In the genomic region with DNA sequence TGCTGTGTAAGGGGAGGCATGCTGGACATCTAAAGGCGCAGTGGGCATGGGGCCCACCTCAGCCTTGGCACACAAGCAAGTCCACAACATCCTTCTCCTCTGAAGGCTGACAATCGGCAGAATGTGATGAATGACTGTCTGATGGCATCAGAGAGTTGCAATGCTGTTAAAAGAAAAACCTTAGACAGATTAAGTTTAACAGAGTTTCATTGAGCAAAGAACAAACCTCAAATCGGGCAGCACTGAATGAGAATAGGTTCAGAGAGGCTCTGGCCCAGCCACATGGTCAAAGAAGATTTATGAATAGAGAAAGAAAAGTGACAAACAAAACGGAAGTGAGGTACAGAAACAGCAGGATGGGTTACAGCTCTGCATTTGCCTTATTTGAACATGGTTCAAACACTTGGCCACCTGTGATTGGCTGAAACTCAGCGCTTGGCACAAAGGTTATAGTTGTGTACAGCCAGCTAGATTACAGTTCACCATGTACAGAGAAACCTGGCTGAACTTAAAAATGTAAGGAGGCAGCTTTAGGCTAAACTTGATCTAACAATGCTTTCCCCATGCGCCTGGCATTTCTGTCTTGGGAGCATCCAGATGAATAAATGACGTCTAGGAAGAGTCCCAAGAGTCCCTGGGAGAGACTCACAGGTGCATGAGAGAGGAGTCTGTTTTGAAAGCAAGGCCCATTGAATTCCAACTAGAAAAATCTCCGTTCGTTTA, we compare ENCODE assay signal across 19 cellular contexts.
DNase-seq lines count a peak whose midpoint lies in the region; ATAC-seq, FAIRE-seq and TF ChIP-seq lines count a peak whose summit lies in the region.
"Had no signal": no experiment of that assay in that cellular context is flagged by ENCODE, and none has a peak within 500 bp of the region (broad histone marks: within the 10 kb centered on the region; RNA-seq: fewer than 3 reads in every experiment).

No MANE protein-coding gene starts in this region.

- no peaks in the 10 kb centered on the region for H3K9me3 Mint-ChIP-seq in astrocyte (ENCODE audit: unreplicated experiment)
- H3K9me3 Mint-ChIP-seq in activated naive CD4-positive, alpha-beta T cell treated with anti-CD3 and anti-CD28 coated beads for 36 hours = no peaks in the 10 kb centered on the region

- TF ChIP-seq POLR2A in HepG2 (IDR thresholded peaks at IDR 0.05; ENCODE audit: insufficient read depth in 1 of 2, low read depth in 2 of 2, low read length in 2 of 2) (no peak), right lobe of liver (IDR thresholded peaks at IDR 0.05) (no peak)

- intact Hi-C loops in HepG2 (cut with micrococcal nuclease; ENCODE audit: unreplicated experiment) = no loop called here
- intact Hi-C loops in right lobe of liver (cut with DNase I) = no loop called here
- intact Hi-C loops in activated naive CD4-positive, alpha-beta T cell treated with anti-CD3 and anti-CD28 coated beads for 36 hours (cut with micrococcal nuclease) = no loop called here

- H3K27me3 ChIP-seq in HepG2 (ENCODE audit: control insufficient read depth in 1 of 2, insufficient read depth in 2 of 2, low read length in 2 of 2) = peaks cover 0 to 18% of the 10 kb centered on the region in 2 experiments; a peak in 2 of 5 replicates
- no peaks in the 10 kb centered on the region for H3K27me3 ChIP-seq in right lobe of liver
- H3K27me3 ChIP-seq in astrocyte (ENCODE audit: insufficient read depth, low read length) = no peaks in the 10 kb centered on the region
- no peaks in the 10 kb centered on the region for H3K27me3 ChIP-seq in keratinocyte (ENCODE audit: control insufficient read depth, extremely low read depth, insufficient read depth, low read length)
- H3K27me3 ChIP-seq: SJSA1 had no signal

- no peaks in the 10 kb centered on the region for H3K36me3 Mint-ChIP-seq in astrocyte (ENCODE audit: low read depth, unreplicated experiment)
- H3K36me3 Mint-ChIP-seq in activated naive CD4-positive, alpha-beta T cell treated with anti-CD3 and anti-CD28 coated beads for 36 hours (ENCODE audit: low read depth) = no peaks in the 10 kb centered on the region
- H3K36me3 Mint-ChIP-seq: CD4-positive, CD25-positive, alpha-beta regulatory T cell had no signal

- WGBS in HepG2 (ENCODE audit: low lambda C conversion rate) = 46% methylated on average over 9 of the region's 9 CpGs
- 62% methylated on average over 7 of the region's 9 CpGs for WGBS in right lobe of liver (ENCODE audit: insufficient coverage, low coverage, low lambda C conversion rate, missing lambda C conversion rate)

- H3K27me3 Mint-ChIP-seq in astrocyte (ENCODE audit: low read depth, unreplicated experiment) = no peaks in the 10 kb centered on the region
- H3K27me3 Mint-ChIP-seq in activated naive CD4-positive, alpha-beta T cell treated with anti-CD3 and anti-CD28 coated beads for 36 hours (ENCODE audit: low read depth) = no peaks in the 10 kb centered on the region

- ATAC-seq in HepG2 (no peak), right lobe of liver (no peak)

- no peak for DNase-seq in HepG2 (ENCODE audit: low spot score)
- no peak for DNase-seq in right lobe of liver
- no peak for DNase-seq in astrocyte (ENCODE audit: low read depth)
- DNase-seq in keratinocyte (ENCODE audit: low read depth, low spot score) = no peak
- DNase-seq in caudate nucleus (lab: John Stamatoyannopoulos, UW) = no peak
- no peak for DNase-seq in activated naive CD4-positive, alpha-beta T cell treated with anti-CD3 and anti-CD28 coated beads, Interleukin-2, amount 50 U/mL, for 16 hours
- no peak for DNase-seq in activated naive CD4-positive, alpha-beta T cell treated with anti-CD3 and anti-CD28 coated beads for 36 hours
- no peak for DNase-seq in NCI-H2196 treated with DMSO at 0.1 percent for 48 hours (lab: John Stamatoyannopoulos, UW; ENCODE audit: unreplicated experiment)
- DNase-seq: 8988T; Caco-2; CD4-positive, CD25-positive, alpha-beta regulatory T cell; DMS153; GDM1; HCEC 1CT; NCI-H1694 treated with DMSO at 0.1 percent for 48 hours; NCI-H510A; NCI-H774 had no signal

- H3K4me3 ChIP-seq in HepG2 (replicated peaks in 1 of 3; ENCODE audit: insufficient read depth in 1 of 3, low read depth in 2 of 3, low read length in 3 of 3) = no peak overlapping the region
- no peak overlapping the region for H3K4me3 ChIP-seq in right lobe of liver
- no peak overlapping the region for H3K4me3 ChIP-seq in astrocyte (ENCODE audit: insufficient read depth, low read depth, low read length)
- H3K4me3 ChIP-seq in keratinocyte (ENCODE audit: control insufficient read depth in 2 of 3, extremely low read depth in 1 of 3, insufficient read depth in 2 of 3, low read depth in 1 of 3, low read length in 3 of 3) = no peak overlapping the region
- H3K4me3 ChIP-seq: SJSA1 had no signal

- H3K9ac ChIP-seq in HepG2 (ENCODE audit: insufficient read depth, low read depth, low read length) = no peak overlapping the region
- peak overlapping the region; percentile 40 for H3K9ac ChIP-seq in astrocyte (ENCODE audit: low read length)
- H3K9ac ChIP-seq in keratinocyte (ENCODE audit: control insufficient read depth, extremely low read depth, insufficient read depth, low read length) = peak overlapping the region; percentile 46

- peaks cover 3% of the 10 kb centered on the region; the same call in 1 of the 2 replicates for H3K9me3 ChIP-seq in HepG2 (ENCODE audit: low read length)
- no peaks in the 10 kb centered on the region for H3K9me3 ChIP-seq in right lobe of liver
- no peaks in the 10 kb centered on the region for H3K9me3 ChIP-seq in astrocyte (ENCODE audit: insufficient read depth, low read depth, low read length)
- H3K9me3 ChIP-seq in keratinocyte (ENCODE audit: control insufficient read depth, low read depth, low read length) = no peaks in the 10 kb centered on the region
- H3K9me3 ChIP-seq: Caco-2, SJSA1 had no signal

- H3K4me3 Mint-ChIP-seq in astrocyte (ENCODE audit: unreplicated experiment) = no peak overlapping the region
- no peak overlapping the region for H3K4me3 Mint-ChIP-seq in activated naive CD4-positive, alpha-beta T cell treated with anti-CD3 and anti-CD28 coated beads for 36 hours
- H3K4me3 Mint-ChIP-seq: B cell; CD4-positive, CD25-positive, alpha-beta regulatory T cell had no signal

- POLR2A ChIA-PET in HepG2 (lab: Yijun Ruan, JAX) = no interaction called here

- no peaks in the 10 kb centered on the region for H3K36me3 ChIP-seq in HepG2 (replicated peaks in 1 of 2; ENCODE audit: control insufficient read depth in 1 of 2, insufficient read depth in 2 of 2, low read length in 2 of 2)
- no peaks in the 10 kb centered on the region for H3K36me3 ChIP-seq in right lobe of liver
- no peaks in the 10 kb centered on the region for H3K36me3 ChIP-seq in astrocyte (ENCODE audit: insufficient read depth, low read length)
- no peaks in the 10 kb centered on the region for H3K36me3 ChIP-seq in keratinocyte (ENCODE audit: control insufficient read depth in 2 of 2, extremely low read depth in 1 of 2, insufficient read depth in 2 of 2, low read length in 2 of 2)
- H3K36me3 ChIP-seq: SJSA1 had no signal

- FAIRE-seq in HepG2 (lab: Jason Lieb, UNC) = peak; percentile 39
- no peak for FAIRE-seq in astrocyte (lab: Jason Lieb, UNC)
- FAIRE-seq in keratinocyte (lab: Jason Lieb, UNC) = no peak

- H4K20me1 ChIP-seq in HepG2 (ENCODE audit: insufficient read depth, low read length) = no peaks in the 10 kb centered on the region
- no peaks in the 10 kb centered on the region for H4K20me1 ChIP-seq in astrocyte (ENCODE audit: insufficient read depth, low read length)
- H4K20me1 ChIP-seq in keratinocyte (ENCODE audit: control insufficient read depth, extremely low read depth, insufficient read depth, low read length) = no peaks in the 10 kb centered on the region

- no peak for TF ChIP-seq CTCF in HepG2 (CRISPR knock-in tag; IDR thresholded peaks at IDR 0.05)
- TF ChIP-seq CTCF in right lobe of liver (IDR thresholded peaks at IDR 0.05) = no peak
- TF ChIP-seq CTCF in astrocyte (IDR thresholded peaks at IDR 0.05; ENCODE audit: insufficient read depth, low read depth, low read length) = no peak
- no peak for TF ChIP-seq CTCF in keratinocyte (optimal IDR thresholded peaks at IDR 0.05 in 1 of 3, IDR thresholded peaks at IDR 0.05 in 1 of 3, conservative IDR thresholded peaks at IDR 0.05 in 1 of 3; ENCODE audit: extremely low read depth in 1 of 3, insufficient read depth in 2 of 3, low read length in 3 of 3)

- H3K27ac ChIP-seq in HepG2 (ENCODE audit: extremely low read length, insufficient read depth, low read length) = no peak overlapping the region
- H3K27ac ChIP-seq in right lobe of liver = no peak overlapping the region
- H3K27ac ChIP-seq in astrocyte (ENCODE audit: low read depth, low read length) = peak overlapping the region; percentile 64
- H3K27ac ChIP-seq in keratinocyte (ENCODE audit: control insufficient read depth, insufficient read depth, low read length) = peak overlapping the region; percentile 97
- no peak overlapping the region for H3K27ac ChIP-seq in caudate nucleus (ENCODE audit: low read depth, low read length)
- H3K27ac ChIP-seq: SJSA1 had no signal

- H3K9me1 ChIP-seq in keratinocyte (ENCODE audit: control insufficient read depth, extremely low read depth, insufficient read depth, low read length) = no peaks in the 10 kb centered on the region

- no peak for TF ChIP-seq RAD21 in HepG2 (CRISPR knock-in tag; IDR thresholded peaks at IDR 0.05)

- H3K79me2 ChIP-seq in HepG2 (ENCODE audit: insufficient read depth, low read length) (no peaks in the 10 kb centered on the region), astrocyte (ENCODE audit: insufficient read depth, low read length) (no peaks in the 10 kb centered on the region), keratinocyte (ENCODE audit: control insufficient read depth, insufficient read depth, low read length) (no peaks in the 10 kb centered on the region)

- H3K27ac Mint-ChIP-seq in astrocyte (ENCODE audit: unreplicated experiment) = peak overlapping the region; percentile 91
- H3K27ac Mint-ChIP-seq in activated naive CD4-positive, alpha-beta T cell treated with anti-CD3 and anti-CD28 coated beads for 36 hours = no peak overlapping the region
- H3K27ac Mint-ChIP-seq: B cell; CD4-positive, CD25-positive, alpha-beta regulatory T cell had no signal

- in situ Hi-C loops in HepG2 (cut with HindIII; ENCODE audit: extremely low pct_ligation_motif_present, low pct_unique_long_range_greater_than_20kb) = no loop called here

- H2AFZ ChIP-seq in HepG2 (ENCODE audit: low read length) = no peak overlapping the region
- H2AFZ ChIP-seq in astrocyte (ENCODE audit: low read depth, low read length) = no peak overlapping the region
- H2AFZ ChIP-seq in keratinocyte (ENCODE audit: control insufficient read depth, low read length) = no peak overlapping the region

- H3K4me1 ChIP-seq in HepG2 (ENCODE audit: insufficient read depth, low read length) (peaks cover 16% of the 10 kb centered on the region), right lobe of liver (no peaks in the 10 kb centered on the region), astrocyte (ENCODE audit: insufficient read depth, low read length) (peaks cover 48% of the 10 kb centered on the region), keratinocyte (ENCODE audit: control insufficient read depth, extremely low read depth, insufficient read depth, low read length) (peaks cover 82% of the 10 kb centered on the region)
- H3K4me1 ChIP-seq: Caco-2, SJSA1 had no signal

- CTCF ChIA-PET in HepG2 (lab: Yijun Ruan, JAX; ENCODE audit: low intra/inter-chr PET ratio, low total read pairs) = no interaction called here
- CTCF ChIA-PET in activated naive CD4-positive, alpha-beta T cell treated with anti-CD3 and anti-CD28 coated beads for 36 hours (lab: Charles Lee) = interaction anchor here (0.5 kb wide), 1 partner anchor 499 kb away, joined by 4 read pairs; no protein-coding TSS in a partner anchor

- H3K4me1 Mint-ChIP-seq in astrocyte (ENCODE audit: low read depth, unreplicated experiment) = peaks cover 67% of the 10 kb centered on the region
- no peaks in the 10 kb centered on the region for H3K4me1 Mint-ChIP-seq in activated naive CD4-positive, alpha-beta T cell treated with anti-CD3 and anti-CD28 coated beads for 36 hours (ENCODE audit: low read depth)
- H3K4me1 Mint-ChIP-seq: CD4-positive, CD25-positive, alpha-beta regulatory T cell had no signal

- H3K4me2 ChIP-seq in HepG2 (ENCODE audit: low read depth, low read length) (no peak overlapping the region), astrocyte (ENCODE audit: low read length) (peak overlapping the region; percentile 48), keratinocyte (ENCODE audit: control insufficient read depth, extremely low read depth, insufficient read depth, low read depth, low read length) (peak overlapping the region; percentile 63)

- dilution Hi-C loops in keratinocyte (cut with MboI; ENCODE audit: extremely low pct_ligation_motif_present, low sequenced_read_pairs) = no loop called here

- no TSS peak for BruUV-seq in HepG2 (replicated peaks; lab: Mats Ljungman, UMichigan)

- no peak for TF ChIP-seq EP300 in HepG2 (IDR thresholded peaks at IDR 0.05; ENCODE audit: low read depth in 2 of 2, low read length in 2 of 2)
- no peak for TF ChIP-seq EP300 in HepG2 (CRISPR knock-in tag; IDR thresholded peaks at IDR 0.05; ENCODE audit: borderline replicate concordance)

Comparison
In these comparisons a context has a peak if more than half of its experiments do, and no peak if none do; other contexts are left out.
1. H3K27ac ChIP-seq: peak in astrocyte (single experiment) and keratinocyte (single experiment); none in HepG2 (single experiment), right lobe of liver (0 of 3) and caudate nucleus (single experiment).